ENCODE assay signal across 1 cellular context in the genomic region with DNA sequence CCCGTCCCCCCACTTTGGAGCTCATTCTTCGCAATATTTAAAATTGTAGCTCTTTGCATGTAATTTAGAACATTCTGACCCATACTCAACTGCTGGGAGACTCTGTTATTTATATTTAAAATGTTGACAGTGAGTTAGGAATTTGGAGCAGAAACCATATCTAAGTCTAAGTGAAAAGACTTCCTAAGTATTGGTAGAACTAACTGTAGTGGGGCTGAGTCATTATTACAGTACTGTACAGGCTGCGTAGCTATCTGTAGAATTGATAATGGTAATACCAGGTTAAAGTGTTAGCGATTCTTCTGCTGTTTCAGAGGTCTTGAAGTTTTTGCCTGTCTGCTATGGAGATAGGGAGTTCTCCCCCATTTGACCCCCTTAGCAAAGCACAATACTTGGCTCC.
TF ChIP-seq lines count a peak whose summit lies in the region.

No MANE protein-coding gene starts in this region.

TF ChIP-seq in GM23338, 12 proteins besides CTCF, POLR2A, EP300 and RAD21 (continued from another document):
- TF ChIP-seq, protein P1, sequence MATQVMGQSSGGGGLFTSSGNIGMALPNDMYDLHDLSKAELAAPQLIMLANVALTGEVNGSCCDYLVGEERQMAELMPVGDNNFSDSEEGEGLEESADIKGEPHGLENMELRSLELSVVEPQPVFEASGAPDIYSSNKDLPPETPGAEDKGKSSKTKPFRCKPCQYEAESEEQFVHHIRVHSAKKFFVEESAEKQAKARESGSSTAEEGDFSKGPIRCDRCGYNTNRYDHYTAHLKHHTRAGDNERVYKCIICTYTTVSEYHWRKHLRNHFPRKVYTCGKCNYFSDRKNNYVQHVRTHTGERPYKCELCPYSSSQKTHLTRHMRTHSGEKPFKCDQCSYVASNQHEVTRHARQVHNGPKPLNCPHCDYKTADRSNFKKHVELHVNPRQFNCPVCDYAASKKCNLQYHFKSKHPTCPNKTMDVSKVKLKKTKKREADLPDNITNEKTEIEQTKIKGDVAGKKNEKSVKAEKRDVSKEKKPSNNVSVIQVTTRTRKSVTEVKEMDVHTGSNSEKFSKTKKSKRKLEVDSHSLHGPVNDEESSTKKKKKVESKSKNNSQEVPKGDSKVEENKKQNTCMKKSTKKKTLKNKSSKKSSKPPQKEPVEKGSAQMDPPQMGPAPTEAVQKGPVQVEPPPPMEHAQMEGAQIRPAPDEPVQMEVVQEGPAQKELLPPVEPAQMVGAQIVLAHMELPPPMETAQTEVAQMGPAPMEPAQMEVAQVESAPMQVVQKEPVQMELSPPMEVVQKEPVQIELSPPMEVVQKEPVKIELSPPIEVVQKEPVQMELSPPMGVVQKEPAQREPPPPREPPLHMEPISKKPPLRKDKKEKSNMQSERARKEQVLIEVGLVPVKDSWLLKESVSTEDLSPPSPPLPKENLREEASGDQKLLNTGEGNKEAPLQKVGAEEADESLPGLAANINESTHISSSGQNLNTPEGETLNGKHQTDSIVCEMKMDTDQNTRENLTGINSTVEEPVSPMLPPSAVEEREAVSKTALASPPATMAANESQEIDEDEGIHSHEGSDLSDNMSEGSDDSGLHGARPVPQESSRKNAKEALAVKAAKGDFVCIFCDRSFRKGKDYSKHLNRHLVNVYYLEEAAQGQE (IDR thresholded peaks at IDR 0.05; ENCODE audit: unreplicated experiment): no peak
- TF ChIP-seq, protein P2, sequence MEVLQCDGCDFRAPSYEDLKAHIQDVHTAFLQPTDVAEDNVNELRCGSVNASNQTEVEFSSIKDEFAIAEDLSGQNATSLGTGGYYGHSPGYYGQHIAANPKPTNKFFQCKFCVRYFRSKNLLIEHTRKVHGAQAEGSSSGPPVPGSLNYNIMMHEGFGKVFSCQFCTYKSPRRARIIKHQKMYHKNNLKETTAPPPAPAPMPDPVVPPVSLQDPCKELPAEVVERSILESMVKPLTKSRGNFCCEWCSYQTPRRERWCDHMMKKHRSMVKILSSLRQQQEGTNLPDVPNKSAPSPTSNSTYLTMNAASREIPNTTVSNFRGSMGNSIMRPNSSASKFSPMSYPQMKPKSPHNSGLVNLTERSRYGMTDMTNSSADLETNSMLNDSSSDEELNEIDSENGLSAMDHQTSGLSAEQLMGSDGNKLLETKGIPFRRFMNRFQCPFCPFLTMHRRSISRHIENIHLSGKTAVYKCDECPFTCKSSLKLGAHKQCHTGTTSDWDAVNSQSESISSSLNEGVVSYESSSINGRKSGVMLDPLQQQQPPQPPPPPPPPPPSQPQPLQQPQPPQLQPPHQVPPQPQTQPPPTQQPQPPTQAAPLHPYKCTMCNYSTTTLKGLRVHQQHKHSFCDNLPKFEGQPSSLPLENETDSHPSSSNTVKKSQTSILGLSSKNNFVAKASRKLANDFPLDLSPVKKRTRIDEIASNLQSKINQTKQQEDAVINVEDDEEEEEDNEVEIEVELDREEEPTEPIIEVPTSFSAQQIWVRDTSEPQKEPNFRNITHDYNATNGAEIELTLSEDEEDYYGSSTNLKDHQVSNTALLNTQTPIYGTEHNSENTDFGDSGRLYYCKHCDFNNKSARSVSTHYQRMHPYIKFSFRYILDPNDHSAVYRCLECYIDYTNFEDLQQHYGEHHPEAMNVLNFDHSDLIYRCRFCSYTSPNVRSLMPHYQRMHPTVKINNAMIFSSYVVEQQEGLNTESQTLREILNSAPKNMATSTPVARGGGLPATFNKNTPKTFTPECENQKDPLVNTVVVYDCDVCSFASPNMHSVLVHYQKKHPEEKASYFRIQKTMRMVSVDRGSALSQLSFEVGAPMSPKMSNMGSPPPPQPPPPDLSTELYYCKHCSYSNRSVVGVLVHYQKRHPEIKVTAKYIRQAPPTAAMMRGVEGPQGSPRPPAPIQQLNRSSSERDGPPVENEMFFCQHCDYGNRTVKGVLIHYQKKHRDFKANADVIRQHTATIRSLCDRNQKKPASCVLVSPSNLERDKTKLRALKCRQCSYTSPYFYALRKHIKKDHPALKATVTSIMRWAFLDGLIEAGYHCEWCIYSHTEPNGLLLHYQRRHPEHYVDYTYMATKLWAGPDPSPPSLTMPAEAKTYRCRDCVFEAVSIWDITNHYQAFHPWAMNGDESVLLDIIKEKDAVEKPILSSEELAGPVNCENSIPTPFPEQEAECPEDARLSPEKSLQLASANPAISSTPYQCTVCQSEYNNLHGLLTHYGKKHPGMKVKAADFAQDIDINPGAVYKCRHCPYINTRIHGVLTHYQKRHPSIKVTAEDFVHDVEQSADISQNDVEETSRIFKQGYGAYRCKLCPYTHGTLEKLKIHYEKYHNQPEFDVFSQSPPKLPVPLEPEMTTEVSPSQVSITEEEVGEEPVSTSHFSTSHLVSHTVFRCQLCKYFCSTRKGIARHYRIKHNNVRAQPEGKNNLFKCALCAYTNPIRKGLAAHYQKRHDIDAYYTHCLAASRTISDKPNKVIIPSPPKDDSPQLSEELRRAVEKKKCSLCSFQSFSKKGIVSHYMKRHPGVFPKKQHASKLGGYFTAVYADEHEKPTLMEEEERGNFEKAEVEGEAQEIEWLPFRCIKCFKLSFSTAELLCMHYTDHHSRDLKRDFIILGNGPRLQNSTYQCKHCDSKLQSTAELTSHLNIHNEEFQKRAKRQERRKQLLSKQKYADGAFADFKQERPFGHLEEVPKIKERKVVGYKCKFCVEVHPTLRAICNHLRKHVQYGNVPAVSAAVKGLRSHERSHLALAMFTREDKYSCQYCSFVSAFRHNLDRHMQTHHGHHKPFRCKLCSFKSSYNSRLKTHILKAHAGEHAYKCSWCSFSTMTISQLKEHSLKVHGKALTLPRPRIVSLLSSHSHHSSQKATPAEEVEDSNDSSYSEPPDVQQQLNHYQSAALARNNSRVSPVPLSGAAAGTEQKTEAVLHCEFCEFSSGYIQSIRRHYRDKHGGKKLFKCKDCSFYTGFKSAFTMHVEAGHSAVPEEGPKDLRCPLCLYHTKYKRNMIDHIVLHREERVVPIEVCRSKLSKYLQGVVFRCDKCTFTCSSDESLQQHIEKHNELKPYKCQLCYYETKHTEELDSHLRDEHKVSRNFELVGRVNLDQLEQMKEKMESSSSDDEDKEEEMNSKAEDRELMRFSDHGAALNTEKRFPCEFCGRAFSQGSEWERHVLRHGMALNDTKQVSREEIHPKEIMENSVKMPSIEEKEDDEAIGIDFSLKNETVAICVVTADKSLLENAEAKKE (CRISPR knock-in tag; IDR thresholded peaks at IDR 0.05): no peak
